ENCODE assay signal across 9 cellular contexts in the genomic region with DNA sequence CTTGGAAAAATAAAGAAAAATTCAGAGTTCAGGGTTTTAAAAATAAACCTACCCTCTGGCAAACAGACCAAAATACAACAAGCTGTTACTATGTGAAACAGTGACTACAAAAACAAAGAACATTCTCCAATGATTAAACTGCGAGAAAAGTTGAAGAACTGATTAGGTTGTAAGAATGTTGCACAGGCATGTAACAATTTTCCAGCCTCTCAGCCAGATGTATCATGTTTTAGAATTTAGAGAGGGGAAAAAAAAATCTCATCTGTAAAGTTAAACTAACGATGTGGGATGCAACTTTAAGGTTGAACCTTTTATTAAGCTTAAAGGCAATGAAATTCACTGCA.
A peak's percentile ranks its signal among the peaks of the same experiment; 100 is the strongest.
DNase-seq lines count a peak whose midpoint lies in the region; ATAC-seq and TF ChIP-seq lines count a peak whose summit lies in the region.
"Had no signal": no experiment of that assay in that cellular context is flagged by ENCODE, and none has a peak within 500 bp of the region (broad histone marks: within the 10 kb centered on the region; RNA-seq: fewer than 3 reads in every experiment).

No MANE protein-coding gene starts in this region.

- H3K9me3 Mint-ChIP-seq in activated T-cell treated with anti-CD3 and anti-CD28 coated beads, Interleukin-2, amount 50 U/mL, for 72 hours, result no peaks in the 10 kb centered on the region
- H3K9me3 Mint-ChIP-seq in activated T-cell treated with anti-CD3 and anti-CD28 coated beads, Interleukin-2, amount 50 U/mL, for 4 hours, result no peaks in the 10 kb centered on the region

- H3K27me3 ChIP-seq in mucosa of rectum (ENCODE audit: control insufficient read depth in 2 of 2, insufficient read depth in 2 of 2, low read length in 2 of 2) (no peaks in the 10 kb centered on the region), uterus (no peaks in the 10 kb centered on the region)

- peaks cover 18% of the 10 kb centered on the region for H3K4me1 Mint-ChIP-seq in activated T-cell treated with anti-CD3 and anti-CD28 coated beads, Interleukin-2, amount 50 U/mL, for 72 hours (ENCODE audit: low read depth)
- H3K4me1 Mint-ChIP-seq in activated T-cell treated with anti-CD3 and anti-CD28 coated beads, Interleukin-2, amount 50 U/mL, for 4 hours (ENCODE audit: low read depth), result peaks cover 5% of the 10 kb centered on the region

- H3K9ac ChIP-seq in mucosa of rectum (ENCODE audit: low read depth in 1 of 2, low read length in 2 of 2), result no peak overlapping the region

- no peak for DNase-seq in activated T-cell treated with anti-CD3 and anti-CD28 coated beads, Interleukin-2, amount 50 U/mL, for 72 hours
- DNase-seq in activated T-cell treated with anti-CD3 and anti-CD28 coated beads, Interleukin-2, amount 50 U/mL, for 4 hours, result no peak
- DNase-seq in coronary artery (ENCODE audit: low spot score), result no peak
- no peak for DNase-seq in uterus
- DNase-seq in ureter (ENCODE audit: low spot score), result no peak
- no peak for DNase-seq in DMS 273 treated with DMSO at 0.1 percent for 48 hours (lab: John Stamatoyannopoulos, UW)
- DNase-seq in SK-N-DZ (ENCODE audit: low spot score), result no peak
- DNase-seq: WERI-Rb-1 had no signal

- peaks cover 15% of the 10 kb centered on the region for H3K27me3 Mint-ChIP-seq in activated T-cell treated with anti-CD3 and anti-CD28 coated beads, Interleukin-2, amount 50 U/mL, for 72 hours (ENCODE audit: low read depth)
- H3K27me3 Mint-ChIP-seq in activated T-cell treated with anti-CD3 and anti-CD28 coated beads, Interleukin-2, amount 50 U/mL, for 4 hours (ENCODE audit: low read depth), result no peaks in the 10 kb centered on the region

- H3K4me3 ChIP-seq in coronary artery (peak overlapping the region; percentile 13), mucosa of rectum (ENCODE audit: low read length in 2 of 2) (no peak overlapping the region), uterus (peak overlapping the region in 1 of 2 donors; percentile 3)

- intact Hi-C loops in uterus (cut with DNase I; ENCODE audit: low total_unique reads), result no loop called here

- no peak for TF ChIP-seq POLR2A in uterus (IDR thresholded peaks at IDR 0.05)

- TF ChIP-seq CTCF in coronary artery (IDR thresholded peaks at IDR 0.05) (no peak), uterus (IDR thresholded peaks at IDR 0.05) (no peak)

- peaks cover 0 to 12% of the 10 kb centered on the region in 2 donors for H3K4me1 ChIP-seq in mucosa of rectum (ENCODE audit: control insufficient read depth in 2 of 2, insufficient read depth in 2 of 2, low read length in 2 of 2)
- peaks cover 0 to 10% of the 10 kb centered on the region in 2 donors for H3K4me1 ChIP-seq in uterus

- H3K36me3 ChIP-seq in mucosa of rectum (ENCODE audit: control insufficient read depth in 2 of 2, insufficient read depth in 2 of 2, low read length in 2 of 2) (no peaks in the 10 kb centered on the region), uterus (no peaks in the 10 kb centered on the region)
- H3K36me3 ChIP-seq: WERI-Rb-1 had no signal

- peak overlapping the region; percentile 47 to 71 for H3K4me3 Mint-ChIP-seq in activated T-cell treated with anti-CD3 and anti-CD28 coated beads, Interleukin-2, amount 50 U/mL, for 72 hours
- no peak overlapping the region for H3K4me3 Mint-ChIP-seq in activated T-cell treated with anti-CD3 and anti-CD28 coated beads, Interleukin-2, amount 50 U/mL, for 4 hours

- H3K27ac Mint-ChIP-seq in activated T-cell treated with anti-CD3 and anti-CD28 coated beads, Interleukin-2, amount 50 U/mL, for 72 hours, result no peak overlapping the region

- no peaks in the 10 kb centered on the region for H3K9me3 ChIP-seq in mucosa of rectum (ENCODE audit: control insufficient read depth in 2 of 2, low read length in 2 of 2)
- no peaks in the 10 kb centered on the region for H3K9me3 ChIP-seq in uterus

- H3K36me3 Mint-ChIP-seq in activated T-cell treated with anti-CD3 and anti-CD28 coated beads, Interleukin-2, amount 50 U/mL, for 72 hours (ENCODE audit: insufficient read depth in 2 of 2), result no peaks in the 10 kb centered on the region
- no peaks in the 10 kb centered on the region for H3K36me3 Mint-ChIP-seq in activated T-cell treated with anti-CD3 and anti-CD28 coated beads, Interleukin-2, amount 50 U/mL, for 4 hours (ENCODE audit: insufficient read depth)

- H3K27ac ChIP-seq in coronary artery, result peak overlapping the region; percentile 61 to 80
- peak overlapping the region; percentile 38 to 39 for H3K27ac ChIP-seq in mucosa of rectum (ENCODE audit: low read depth in 2 of 2, low read length in 2 of 2)
- peak overlapping the region; percentile 85 to 94 for H3K27ac ChIP-seq in uterus
- H3K27ac ChIP-seq: WERI-Rb-1 had no signal

- no peak for ATAC-seq in activated T-cell treated with anti-CD3 and anti-CD28 coated beads, Interleukin-2, amount 50 U/mL, for 72 hours (replicated peaks in 1 of 2)
- ATAC-seq in activated T-cell treated with anti-CD3 and anti-CD28 coated beads, Interleukin-2, amount 50 U/mL, for 4 hours, result no peak

Comparison
In these comparisons a context has a peak if more than half of its experiments do, and no peak if none do; other contexts are left out.
1. H3K27ac ChIP-seq: peak in every context shown above with its lines; median percentile 90 in uterus; 70 in coronary artery; 38 in mucosa of rectum.